12 cellular contexts compared by ENCODE assay signal in the genomic region with DNA sequence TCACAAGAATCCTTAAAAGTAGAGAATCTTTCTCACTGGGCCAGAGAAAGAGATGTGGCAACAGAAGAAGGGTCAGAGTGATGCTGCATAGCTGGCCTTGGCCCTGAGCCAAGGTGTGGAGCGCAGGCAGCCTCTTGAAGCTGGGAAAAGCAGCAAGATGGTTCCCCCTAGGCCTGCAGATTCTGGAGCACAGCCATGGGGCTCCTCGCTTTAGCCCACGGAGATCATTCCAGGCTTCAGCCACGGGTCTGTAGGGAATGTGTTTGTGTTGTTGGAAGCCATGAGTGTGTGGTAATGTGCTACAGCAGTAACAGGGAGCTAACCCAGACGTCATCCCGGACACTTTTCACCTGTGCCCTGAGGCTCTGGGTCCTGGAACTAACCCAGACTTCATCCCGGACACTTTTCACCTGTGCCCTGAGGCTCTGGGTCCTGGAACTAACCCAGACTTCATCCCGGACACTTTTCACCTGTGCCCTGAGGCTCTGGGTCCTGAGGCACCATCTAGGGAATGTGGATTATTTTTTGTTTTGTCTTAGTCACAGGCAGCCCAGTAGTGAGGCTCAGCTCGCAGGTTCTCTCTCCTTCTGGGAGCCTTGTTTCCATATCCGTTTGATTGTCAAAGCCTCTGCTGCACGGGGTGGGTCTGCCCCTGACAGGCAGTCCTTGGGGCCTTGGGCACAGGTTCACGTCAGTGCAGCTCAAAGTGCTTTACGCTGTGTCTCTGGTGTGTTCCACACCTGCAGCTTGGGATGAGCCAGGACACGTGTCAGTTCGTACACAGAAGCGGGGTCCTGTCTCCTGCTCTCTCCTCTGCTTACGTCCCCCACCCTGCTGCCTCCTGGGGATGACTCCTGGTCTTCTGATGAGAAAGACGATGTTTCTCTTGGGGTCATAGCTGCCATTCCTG. TPM values are rescaled to one million over a fixed set of nuclear protein-coding genes. Genes with fewer than 3 reads are reported as not detected.
DNase-seq lines count a peak whose midpoint lies in the region; ATAC-seq and TF ChIP-seq lines count a peak whose summit lies in the region.
"Had no signal": no experiment of that assay in that cellular context is flagged by ENCODE, and none has a peak within 500 bp of the region (broad histone marks: within the 10 kb centered on the region; RNA-seq: fewer than 3 reads in every experiment).

No MANE protein-coding gene starts in this region.

- H3K36me3 ChIP-seq in OCI-LY1 (ENCODE audit: insufficient read depth, low read length), result peaks cover 14% of the 10 kb centered on the region

- CTCF ChIA-PET in activated CD4-positive, alpha-beta memory T cell treated with anti-CD3 and anti-CD28 coated beads, Interleukin-2, amount 10 ng/mL, durations not matched to agents 7 days and 5 days (lab: Charles Lee), result no interaction called here
- CTCF ChIA-PET in activated CD4-positive, alpha-beta memory T cell treated with anti-CD3 and anti-CD28 coated beads for 36 hours (lab: Charles Lee), result no interaction called here
- CTCF ChIA-PET in activated CD8-positive, alpha-beta T cell treated with anti-CD3 and anti-CD28 coated beads, Interleukin-2, amount 10 ng/mL, durations not matched to agents 7 days and 5 days (lab: Charles Lee), result no interaction called here

- peaks cover 19% of the 10 kb centered on the region for H3K9me3 Mint-ChIP-seq in activated CD4-positive, alpha-beta memory T cell treated with anti-CD3 and anti-CD28 coated beads, Interleukin-2, amount 10 ng/mL, durations not matched to agents 7 days and 5 days
- H3K9me3 Mint-ChIP-seq in activated CD4-positive, alpha-beta memory T cell treated with anti-CD3 and anti-CD28 coated beads for 36 hours, result peaks cover 25% of the 10 kb centered on the region
- peaks cover 36% of the 10 kb centered on the region for H3K9me3 Mint-ChIP-seq in activated CD8-positive, alpha-beta T cell treated with anti-CD3 and anti-CD28 coated beads, Interleukin-2, amount 10 ng/mL, durations not matched to agents 7 days and 5 days (ENCODE audit: insufficient read depth)

- no peaks in the 10 kb centered on the region for H3K9me2 ChIP-seq in OCI-LY1 (ENCODE audit: low read depth, low read length)

- H4K20me1 ChIP-seq in OCI-LY1 (ENCODE audit: insufficient read depth, low read length), result no peaks in the 10 kb centered on the region

- peaks cover 23% of the 10 kb centered on the region for H3K4me1 Mint-ChIP-seq in activated CD4-positive, alpha-beta memory T cell treated with anti-CD3 and anti-CD28 coated beads, Interleukin-2, amount 10 ng/mL, durations not matched to agents 7 days and 5 days
- H3K4me1 Mint-ChIP-seq in activated CD4-positive, alpha-beta memory T cell treated with anti-CD3 and anti-CD28 coated beads for 36 hours (ENCODE audit: low read depth), result peaks cover 20% of the 10 kb centered on the region
- peaks cover 55% of the 10 kb centered on the region for H3K4me1 Mint-ChIP-seq in activated CD8-positive, alpha-beta T cell treated with anti-CD3 and anti-CD28 coated beads, Interleukin-2, amount 10 ng/mL, durations not matched to agents 7 days and 5 days (ENCODE audit: low read depth)

- peaks cover 17% of the 10 kb centered on the region; the same call in 1 of the 2 replicates for H3K9me3 ChIP-seq in OCI-LY1 (ENCODE audit: low read length)

- no peaks in the 10 kb centered on the region for H3K27me3 ChIP-seq in OCI-LY1 (ENCODE audit: insufficient read depth, low read length)

- no peak for TF ChIP-seq CTCF in OCI-LY1 (IDR thresholded peaks at IDR 0.05; ENCODE audit: low read length)

- H3K27me3 Mint-ChIP-seq in activated CD4-positive, alpha-beta memory T cell treated with anti-CD3 and anti-CD28 coated beads, Interleukin-2, amount 10 ng/mL, durations not matched to agents 7 days and 5 days, result no peaks in the 10 kb centered on the region
- H3K27me3 Mint-ChIP-seq in activated CD4-positive, alpha-beta memory T cell treated with anti-CD3 and anti-CD28 coated beads for 36 hours, result peaks cover 2% of the 10 kb centered on the region
- H3K27me3 Mint-ChIP-seq in activated CD8-positive, alpha-beta T cell treated with anti-CD3 and anti-CD28 coated beads, Interleukin-2, amount 10 ng/mL, durations not matched to agents 7 days and 5 days (ENCODE audit: low read depth), result no peaks in the 10 kb centered on the region

- no peak overlapping the region for H2AFZ ChIP-seq in OCI-LY1 (ENCODE audit: low read length)

- H3F3A ChIP-seq in OCI-LY1 (ENCODE audit: insufficient read depth, low read length), result no peaks in the 10 kb centered on the region

- H3K4me1 ChIP-seq in OCI-LY1 (ENCODE audit: insufficient read depth, low read length, severe bottlenecking), result peaks cover 46% of the 10 kb centered on the region

- no peak overlapping the region for H3K27ac Mint-ChIP-seq in activated CD4-positive, alpha-beta memory T cell treated with anti-CD3 and anti-CD28 coated beads, Interleukin-2, amount 10 ng/mL, durations not matched to agents 7 days and 5 days
- H3K27ac Mint-ChIP-seq in activated CD4-positive, alpha-beta memory T cell treated with anti-CD3 and anti-CD28 coated beads for 36 hours, result no peak overlapping the region
- no peak overlapping the region for H3K27ac Mint-ChIP-seq in activated CD8-positive, alpha-beta T cell treated with anti-CD3 and anti-CD28 coated beads, Interleukin-2, amount 10 ng/mL, durations not matched to agents 7 days and 5 days
- H3K27ac Mint-ChIP-seq: activated naive CD8-positive, alpha-beta T cell treated with anti-CD3 and anti-CD28 coated beads for 36 hours had no signal

- H3K27ac ChIP-seq in OCI-LY1 (ENCODE audit: low read depth, low read length, poor library complexity, severe bottlenecking), result peak overlapping the region; percentile 52
- H3K27ac ChIP-seq: dorsolateral prefrontal cortex, SK-N-MC had no signal

- ATAC-seq in HG03460 (IDR thresholded peaks at IDR 0.05; ENCODE audit: unreplicated experiment), result no peak
- ATAC-seq in activated CD8-positive, alpha-beta T cell treated with anti-CD3 and anti-CD28 coated beads, Interleukin-2, amount 10 ng/mL, durations not matched to agents 7 days and 5 days, result no peak
- ATAC-seq in GM19463 (IDR thresholded peaks at IDR 0.05; ENCODE audit: unreplicated experiment), result no peak

- intact Hi-C loops in activated CD4-positive, alpha-beta memory T cell treated with anti-CD3 and anti-CD28 coated beads for 36 hours (cut with micrococcal nuclease), result no loop called here

- POLR2A ChIA-PET in activated CD4-positive, alpha-beta memory T cell treated with anti-CD3 and anti-CD28 coated beads, Interleukin-2, amount 10 ng/mL, durations not matched to agents 7 days and 5 days (lab: Charles Lee), result interaction anchor here (2.2 to 5.0 kb wide), 2 partner anchors 8 to 14 kb away, joined by 8 to 20 read pairs; no protein-coding TSS in a partner anchor
- POLR2A ChIA-PET in activated CD4-positive, alpha-beta memory T cell treated with anti-CD3 and anti-CD28 coated beads for 36 hours (lab: Charles Lee), result no interaction called here
- POLR2A ChIA-PET in activated CD8-positive, alpha-beta T cell treated with anti-CD3 and anti-CD28 coated beads, Interleukin-2, amount 10 ng/mL, durations not matched to agents 7 days and 5 days (lab: Charles Lee), result interaction anchor here (0.7 kb wide), 1 partner anchor 264 kb away, joined by 4 read pairs; no protein-coding TSS in a partner anchor

- peak; percentile 11 for DNase-seq in activated CD4-positive, alpha-beta memory T cell treated with anti-CD3 and anti-CD28 coated beads, Interleukin-2, amount 10 ng/mL, durations not matched to agents 7 days and 5 days
- DNase-seq in activated CD4-positive, alpha-beta memory T cell treated with anti-CD3 and anti-CD28 coated beads for 36 hours, result no peak
- DNase-seq in fibroblast of the conjunctiva (ENCODE audit: low read depth), result peak; percentile 17
- peak; percentile 17 for DNase-seq in stimulated activated CD8-positive, alpha-beta memory T cell treated with anti-CD3 and anti-CD28 coated beads, Interleukin-4, amount 100 ng/mL, for 48 hours
- no peak for DNase-seq in activated CD8-positive, alpha-beta T cell treated with anti-CD3 and anti-CD28 coated beads, Interleukin-2, amount 10 ng/mL, durations not matched to agents 7 days and 5 days
- DNase-seq: activated naive CD8-positive, alpha-beta T cell treated with anti-CD3 and anti-CD28 coated beads for 36 hours; substantia nigra had no signal

- H3K79me2 ChIP-seq in OCI-LY1 (ENCODE audit: insufficient read depth, low read length), result no peaks in the 10 kb centered on the region

- H3K36me3 Mint-ChIP-seq in activated CD4-positive, alpha-beta memory T cell treated with anti-CD3 and anti-CD28 coated beads, Interleukin-2, amount 10 ng/mL, durations not matched to agents 7 days and 5 days (ENCODE audit: low read depth), result peaks cover 57% of the 10 kb centered on the region
- peaks cover 36% of the 10 kb centered on the region for H3K36me3 Mint-ChIP-seq in activated CD4-positive, alpha-beta memory T cell treated with anti-CD3 and anti-CD28 coated beads for 36 hours
- peaks cover 81% of the 10 kb centered on the region for H3K36me3 Mint-ChIP-seq in activated CD8-positive, alpha-beta T cell treated with anti-CD3 and anti-CD28 coated beads, Interleukin-2, amount 10 ng/mL, durations not matched to agents 7 days and 5 days (ENCODE audit: low read depth)

- H3K4me3 ChIP-seq in OCI-LY1 (ENCODE audit: low read depth, low read length, poor library complexity, severe bottlenecking), result no peak overlapping the region
- H3K4me3 ChIP-seq: dorsolateral prefrontal cortex, SK-N-MC had no signal

- no peak overlapping the region for H3K4me2 ChIP-seq in OCI-LY1 (ENCODE audit: low read length)

- no peak overlapping the region for H3K9ac ChIP-seq in OCI-LY1 (ENCODE audit: low read length)

- H3K4me3 Mint-ChIP-seq in activated CD4-positive, alpha-beta memory T cell treated with anti-CD3 and anti-CD28 coated beads, Interleukin-2, amount 10 ng/mL, durations not matched to agents 7 days and 5 days, result no peak overlapping the region
- H3K4me3 Mint-ChIP-seq in activated CD4-positive, alpha-beta memory T cell treated with anti-CD3 and anti-CD28 coated beads for 36 hours, result no peak overlapping the region
- H3K4me3 Mint-ChIP-seq in activated CD8-positive, alpha-beta T cell treated with anti-CD3 and anti-CD28 coated beads, Interleukin-2, amount 10 ng/mL, durations not matched to agents 7 days and 5 days, result no peak overlapping the region
- H3K4me3 Mint-ChIP-seq: activated naive CD8-positive, alpha-beta T cell treated with anti-CD3 and anti-CD28 coated beads for 36 hours had no signal

RNA-seq across cellular contexts. Expression of a gene that starts 56.3 kb away (rescaled TPM):
- 10 to 100 TPM; 67.7 to 68.8 TPM for total RNA-seq in activated CD4-positive, alpha-beta memory T cell treated with anti-CD3 and anti-CD28 coated beads, Interleukin-2, amount 10 ng/mL, durations not matched to agents 7 days and 5 days
- total RNA-seq in activated CD4-positive, alpha-beta memory T cell treated with anti-CD3 and anti-CD28 coated beads for 36 hours, result 10 to 100 TPM; 49.9 to 54.5 TPM
- total RNA-seq in activated CD8-positive, alpha-beta T cell treated with anti-CD3 and anti-CD28 coated beads, Interleukin-2, amount 10 ng/mL, durations not matched to agents 7 days and 5 days, result 10 to 100 TPM; 62.2 to 62.3 TPM

Comparison
In these comparisons a context has a peak if more than half of its experiments do, and no peak if none do; other contexts are left out.
1. DNase-seq: peak in activated CD4-positive, alpha-beta memory T cell treated with anti-CD3 and anti-CD28 coated beads, Interleukin-2, amount 10 ng/mL, durations not matched to agents 7 days and 5 days (single experiment), fibroblast of the conjunctiva (single experiment) and stimulated activated CD8-positive, alpha-beta memory T cell treated with anti-CD3 and anti-CD28 coated beads, Interleukin-4, amount 100 ng/mL, for 48 hours (single experiment); none in activated CD4-positive, alpha-beta memory T cell treated with anti-CD3 and anti-CD28 coated beads for 36 hours (single experiment) and activated CD8-positive, alpha-beta T cell treated with anti-CD3 and anti-CD28 coated beads, Interleukin-2, amount 10 ng/mL, durations not matched to agents 7 days and 5 days (single experiment).